In genomic region chr16:13234999-13235398, GRCh38 we compare ENCODE assay signal across 7 cellular contexts.
"Had no signal": no experiment of that assay in that cellular context is flagged by ENCODE, and none has a peak within 500 bp of the region (broad histone marks: within the 10 kb centered on the region; RNA-seq: fewer than 3 reads in every experiment).

No MANE protein-coding gene starts in this region.

- H3K4me1 ChIP-seq: HAP-1 had no signal

- ATAC-seq: GM23338, HCT116 had no signal

- H3K4me3 ChIP-seq: GM23338, HAP-1 had no signal

- H3K27ac ChIP-seq: HL-60 had no signal

- H3K36me3 ChIP-seq: HAP-1 had no signal

- H3K9me3 ChIP-seq: HAP-1 had no signal

- H3K4me2 ChIP-seq: GM23338 had no signal

- H2AFZ ChIP-seq: GM23338 had no signal

- DNase-seq: H7, HFFc6, KBM-7 had no signal
